In the genomic region with DNA sequence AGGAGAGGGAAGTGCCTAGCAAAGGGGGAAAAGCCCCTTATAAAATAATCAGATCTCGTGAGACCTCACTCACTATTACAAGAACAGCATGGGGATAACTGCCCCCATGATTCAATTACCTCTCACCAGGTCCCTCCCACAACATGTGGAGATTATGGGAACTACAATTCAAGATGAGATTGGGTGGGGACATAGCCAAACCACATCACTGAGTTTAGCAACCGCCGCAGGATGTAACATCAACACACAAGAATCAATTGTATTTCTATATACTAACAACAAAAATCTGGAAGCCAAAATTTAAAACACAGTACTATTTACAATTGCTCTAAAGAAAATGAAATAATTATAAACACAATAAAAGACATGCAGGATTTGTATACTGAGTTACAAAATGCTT, we compare ENCODE assay signal across 1 cellular context.
TF ChIP-seq lines count a peak whose summit lies in the region.

No MANE protein-coding gene starts in this region.

TF ChIP-seq in HCT116, 20 proteins besides CTCF, POLR2A, EP300 and RAD21 (continued from another document):
- TF ChIP-seq, protein P1, sequence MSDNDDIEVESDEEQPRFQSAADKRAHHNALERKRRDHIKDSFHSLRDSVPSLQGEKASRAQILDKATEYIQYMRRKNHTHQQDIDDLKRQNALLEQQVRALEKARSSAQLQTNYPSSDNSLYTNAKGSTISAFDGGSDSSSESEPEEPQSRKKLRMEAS (IDR thresholded peaks at IDR 0.05) = no peak
- TF ChIP-seq SIN3A (IDR thresholded peaks at IDR 0.05; ENCODE audit: low read depth) = no peak
- no peak for TF ChIP-seq ZFX (IDR thresholded peaks at IDR 0.05)
- TF ChIP-seq CBX3 (IDR thresholded peaks at IDR 0.05; ENCODE audit: low read depth) = no peak
- no peak for TF ChIP-seq ELF1 (IDR thresholded peaks at IDR 0.05; ENCODE audit: borderline replicate concordance, low read depth)
- TF ChIP-seq ZNF274 (IDR thresholded peaks at IDR 0.05; ENCODE audit: low read depth, low read length) = no peak
TF ChIP-seq in HCT116: peak in this region for 0.
